ENCODE assay signal across 14 cellular contexts in the genomic region with DNA sequence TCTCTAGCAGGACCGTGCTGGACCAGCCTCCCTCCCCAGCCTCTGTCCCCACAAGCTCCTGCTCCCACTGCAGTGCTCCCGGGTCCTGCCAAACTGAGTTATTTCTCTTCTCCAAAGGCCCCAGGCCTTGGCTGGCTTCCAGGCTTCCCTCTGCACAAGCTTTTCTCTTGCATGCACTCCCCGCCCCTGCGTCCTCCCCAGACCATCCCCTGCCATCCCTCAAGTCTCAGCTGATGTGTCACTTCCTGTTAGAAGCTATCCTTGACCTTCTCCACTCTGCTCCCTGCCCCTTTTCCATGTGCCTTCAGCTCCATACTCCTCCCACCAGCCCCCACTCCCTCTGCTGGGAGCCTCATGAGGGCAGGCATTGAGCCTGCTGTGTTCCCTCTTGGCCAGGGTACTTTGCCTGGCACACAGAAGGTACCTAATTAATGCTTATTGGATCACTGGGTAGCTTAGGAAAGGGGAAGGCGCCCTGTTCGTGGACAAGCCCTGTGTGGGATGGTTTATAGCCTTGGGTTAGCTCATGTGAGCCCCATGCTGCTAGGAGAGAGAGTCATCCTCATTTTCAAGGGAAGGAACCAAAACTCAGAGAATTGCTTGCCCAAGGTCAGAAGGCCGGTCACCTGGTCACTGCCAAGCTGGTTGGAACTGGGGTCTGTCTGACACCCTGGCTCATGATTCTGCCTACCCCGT. TPM values are rescaled to one million over a fixed set of nuclear protein-coding genes. Genes with fewer than 3 reads are reported as not detected.
A peak's percentile ranks its signal among the peaks of the same experiment; 100 is the strongest.
DNase-seq lines count a peak whose midpoint lies in the region; ATAC-seq and TF ChIP-seq lines count a peak whose summit lies in the region.
"Had no signal": no experiment of that assay in that cellular context is flagged by ENCODE, and none has a peak within 500 bp of the region (broad histone marks: within the 10 kb centered on the region; RNA-seq: fewer than 3 reads in every experiment).

No MANE protein-coding gene starts in this region.

- H3K27me3 ChIP-seq in right atrium auricular region (no peaks in the 10 kb centered on the region), upper lobe of right lung (no peaks in the 10 kb centered on the region)
- H3K27me3 ChIP-seq: gastroesophageal sphincter had no signal

- peaks cover 0 to 32% of the 10 kb centered on the region in 2 donors for H3K4me1 ChIP-seq in right atrium auricular region
- H3K4me1 ChIP-seq in upper lobe of right lung, result peaks cover 19% of the 10 kb centered on the region

- H3K4me3 ChIP-seq in right atrium auricular region (no peak overlapping the region), upper lobe of right lung (no peak overlapping the region)
- H3K4me3 ChIP-seq: gastroesophageal sphincter had no signal

- H3K36me3 ChIP-seq in right atrium auricular region (peaks cover 18% of the 10 kb centered on the region), upper lobe of right lung (no peaks in the 10 kb centered on the region)
- H3K36me3 ChIP-seq: gastroesophageal sphincter had no signal

- ATAC-seq in upper lobe of right lung, result peak; percentile 75
- no peak for ATAC-seq in HG03045 (IDR thresholded peaks at IDR 0.05; ENCODE audit: unreplicated experiment)
- ATAC-seq: gastroesophageal sphincter had no signal

- TF ChIP-seq CTCF in right atrium auricular region (IDR thresholded peaks at IDR 0.05), result no peak
- no peak for TF ChIP-seq CTCF in upper lobe of right lung (IDR thresholded peaks at IDR 0.05)

- peak; percentile 7 for DNase-seq in NCI-H345 (lab: John Stamatoyannopoulos, UW)
- no peak for DNase-seq in NCI-H345 treated with DMSO at 0.1 percent for 48 hours (lab: John Stamatoyannopoulos, UW; ENCODE audit: unreplicated experiment)
- peak; percentile 72 for DNase-seq in right atrium auricular region (ENCODE audit: low spot score)
- peak; percentile 81 for DNase-seq in upper lobe of right lung
- no peak for DNase-seq in T-helper 2 cell
- DNase-seq in hypothalamus (lab: John Stamatoyannopoulos, UW), result no peak
- DNase-seq: H7; NCI-H2081; stimulated activated CD4-positive, alpha-beta T cell treated with anti-CD3 and anti-CD28 coated beads, Interleukin-2, amount 100 ng/mL, for 24 hours had no signal

- H3K9me3 ChIP-seq in right atrium auricular region (no peaks in the 10 kb centered on the region), upper lobe of right lung (no peaks in the 10 kb centered on the region)
- H3K9me3 ChIP-seq: gastroesophageal sphincter had no signal

- H3K27ac ChIP-seq in angular gyrus (ENCODE audit: low read depth, low read length) (peak overlapping the region; percentile 31), right atrium auricular region (peak overlapping the region; percentile 72 to 75), upper lobe of right lung (peak overlapping the region; percentile 6)
- H3K27ac ChIP-seq: 22Rv1, HL-60 had no signal

- intact Hi-C loops in upper lobe of right lung (cut with DNase I), result no loop called here

RNA-seq across cellular contexts. Expression of a gene that starts 56.4 kb away (rescaled TPM):
- total RNA-seq in right atrium auricular region, result 10 to 100 TPM; 33.1 to 55.3 TPM
- total RNA-seq in upper lobe of right lung, result 42.3 TPM

Comparison
In these comparisons a context has a peak if more than half of its experiments do, and no peak if none do; other contexts are left out.
1. DNase-seq: peak in NCI-H345 (single experiment), right atrium auricular region (single experiment) and upper lobe of right lung (single experiment); none in NCI-H345 treated with DMSO at 0.1 percent for 48 hours (single experiment), T-helper 2 cell (0 of 5) and hypothalamus (0 of 51).
2. H3K27ac ChIP-seq: peak in every context shown above with its lines; median percentile 74 in right atrium auricular region; 31 in angular gyrus; 6 in upper lobe of right lung.